18 cellular contexts compared by ENCODE assay signal in the genomic region with DNA sequence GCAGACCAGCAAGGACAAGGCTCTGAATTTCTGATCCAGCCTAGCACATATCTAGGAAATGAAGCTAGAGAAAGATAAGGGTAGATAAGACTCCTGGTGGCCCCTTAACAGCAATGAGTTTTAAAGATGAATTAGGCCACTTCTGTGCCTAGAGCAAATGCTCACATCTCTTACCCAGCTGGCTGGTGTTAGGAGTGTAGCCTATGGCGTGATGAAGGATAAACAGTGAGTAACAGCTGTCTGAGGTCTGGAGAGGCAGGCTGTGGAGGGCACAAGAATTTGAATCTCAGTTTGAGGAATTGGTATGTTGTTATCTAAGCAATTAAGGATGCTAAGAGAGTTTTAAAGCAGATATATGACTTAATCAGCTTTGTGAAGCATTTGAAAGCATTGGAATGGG.
DNase-seq lines count a peak whose midpoint lies in the region; ATAC-seq and TF ChIP-seq lines count a peak whose summit lies in the region.
"Had no signal": no experiment of that assay in that cellular context is flagged by ENCODE, and none has a peak within 500 bp of the region (broad histone marks: within the 10 kb centered on the region; RNA-seq: fewer than 3 reads in every experiment).

No MANE protein-coding gene starts in this region.

- peak overlapping the region in 1 of 3 experiments; percentile 0 for H3K4me3 Mint-ChIP-seq in nephron
- H3K4me3 Mint-ChIP-seq: CD14-positive monocyte; stimulated activated naive CD8-positive, alpha-beta T cell treated with anti-CD3 and anti-CD28 coated beads, Interleukin-15, amount 100 ng/mL, for 72 hours had no signal

- H3K36me3 Mint-ChIP-seq in nephron (ENCODE audit: low read depth): peaks cover 47% of the 10 kb centered on the region
- H3K36me3 Mint-ChIP-seq: activated naive CD4-positive, alpha-beta T cell treated with anti-CD3 and anti-CD28 coated beads, Interleukin-2, amount 50 U/mL, for 72 hours; CD14-positive monocyte had no signal

- TF ChIP-seq CTCF in nephron (IDR thresholded peaks at IDR 0.05; ENCODE audit: unreplicated experiment in 3 of 3): no peak

- peak overlapping the region; percentile 12 to 79 (median 63) for H3K27ac Mint-ChIP-seq in nephron
- H3K27ac Mint-ChIP-seq: activated naive CD4-positive, alpha-beta T cell treated with anti-CD3 and anti-CD28 coated beads, Interleukin-2, amount 50 U/mL, for 72 hours; CD14-positive monocyte; progenitor cell of endocrine pancreas; stimulated activated naive CD8-positive, alpha-beta T cell treated with anti-CD3 and anti-CD28 coated beads, Interleukin-15, amount 100 ng/mL, for 72 hours had no signal

- DNase-seq in Daoy (ENCODE audit: low read depth): peak; percentile 67
- DNase-seq in NCI-H524 (lab: John Stamatoyannopoulos, UW): peak; percentile 63 to 89
- DNase-seq in fibroblast of gingiva (ENCODE audit: low read depth): peak; percentile 20
- DNase-seq in HEK293T (ENCODE audit: extremely low spot score): no peak
- DNase-seq in SKM-1 (lab: John Stamatoyannopoulos, UW; ENCODE audit: unreplicated experiment): no peak
- DNase-seq in activated gamma-delta T cell treated with Interleukin-2 at 50 U/mL for 16 hours: no peak
- DNase-seq: activated CD4-positive, alpha-beta T cell treated with anti-CD3 and anti-CD28 coated beads for 1 hour; activated CD8-positive, alpha-beta memory T cell treated with anti-CD3 and anti-CD28 coated beads, Interleukin-2, amount 50 U/mL, for 4 hours; central memory CD4-positive, alpha-beta T cell; NCI-H1436; NCI-H69; Peyer's patch; stimulated activated naive CD8-positive, alpha-beta T cell treated with anti-CD3 and anti-CD28 coated beads, Interleukin-15, amount 100 ng/mL, for 72 hours had no signal

- POLR2A ChIA-PET in HEK293T (lab: Yijun Ruan, JAX): no interaction called here

- peaks cover 12% of the 10 kb centered on the region for H3K9me3 Mint-ChIP-seq in nephron
- H3K9me3 Mint-ChIP-seq: activated naive CD4-positive, alpha-beta T cell treated with anti-CD3 and anti-CD28 coated beads, Interleukin-2, amount 50 U/mL, for 72 hours had no signal

- ATAC-seq in HG02870 (IDR thresholded peaks at IDR 0.05; ENCODE audit: unreplicated experiment): no peak
- ATAC-seq: activated naive CD4-positive, alpha-beta T cell treated with anti-CD3 and anti-CD28 coated beads, Interleukin-2, amount 50 U/mL, for 72 hours; stimulated activated naive CD8-positive, alpha-beta T cell treated with anti-CD3 and anti-CD28 coated beads, Interleukin-15, amount 100 ng/mL, for 72 hours had no signal

- H3K27me3 Mint-ChIP-seq in nephron (ENCODE audit: low read depth): no peaks in the 10 kb centered on the region
- H3K27me3 Mint-ChIP-seq: progenitor cell of endocrine pancreas had no signal

- peaks cover 20% of the 10 kb centered on the region for H3K4me1 Mint-ChIP-seq in nephron
- H3K4me1 Mint-ChIP-seq: CD14-positive monocyte; stimulated activated naive CD8-positive, alpha-beta T cell treated with anti-CD3 and anti-CD28 coated beads, Interleukin-15, amount 100 ng/mL, for 72 hours had no signal

- CTCF ChIA-PET in HEK293T (lab: Yijun Ruan, JAX): no interaction called here

TF ChIP-seq in HEK293T, 16 proteins besides CTCF, POLR2A, EP300 and RAD21:
- TF ChIP-seq NFRKB (IDR thresholded peaks at IDR 0.05) (no peak), FOXA1 (IDR thresholded peaks at IDR 0.05) (no peak), BHLHE40 (IDR thresholded peaks at IDR 0.05; ENCODE audit: borderline replicate concordance) (no peak), ELF4 (IDR thresholded peaks at IDR 0.05) (no peak), ARNT (IDR thresholded peaks at IDR 0.05) (no peak), HDGF (IDR thresholded peaks at IDR 0.05; ENCODE audit: borderline replicate concordance) (no peak), SP1 (IDR thresholded peaks at IDR 0.05) (no peak), L3MBTL2 (conservative IDR thresholded peaks at IDR 0.05) (no peak), CTBP1 (IDR thresholded peaks at IDR 0.05; ENCODE audit: borderline replicate concordance) (no peak), ZNF384 (IDR thresholded peaks at IDR 0.05) (no peak), LEF1 (IDR thresholded peaks at IDR 0.05; ENCODE audit: borderline replicate concordance) (no peak), FOXK2 (IDR thresholded peaks at IDR 0.05) (no peak), FOXM1 (IDR thresholded peaks at IDR 0.05; ENCODE audit: borderline replicate concordance) (no peak), SUZ12 (IDR thresholded peaks at IDR 0.05) (no peak), TARDBP (IDR thresholded peaks at IDR 0.05) (no peak)
- TF ChIP-seq, protein P1, sequence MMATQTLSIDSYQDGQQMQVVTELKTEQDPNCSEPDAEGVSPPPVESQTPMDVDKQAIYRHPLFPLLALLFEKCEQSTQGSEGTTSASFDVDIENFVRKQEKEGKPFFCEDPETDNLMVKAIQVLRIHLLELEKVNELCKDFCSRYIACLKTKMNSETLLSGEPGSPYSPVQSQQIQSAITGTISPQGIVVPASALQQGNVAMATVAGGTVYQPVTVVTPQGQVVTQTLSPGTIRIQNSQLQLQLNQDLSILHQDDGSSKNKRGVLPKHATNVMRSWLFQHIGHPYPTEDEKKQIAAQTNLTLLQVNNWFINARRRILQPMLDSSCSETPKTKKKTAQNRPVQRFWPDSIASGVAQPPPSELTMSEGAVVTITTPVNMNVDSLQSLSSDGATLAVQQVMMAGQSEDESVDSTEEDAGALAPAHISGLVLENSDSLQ (IDR thresholded peaks at IDR 0.05): no peak

Comparison
In these comparisons a context has a peak if more than half of its experiments do, and no peak if none do; other contexts are left out.
1. DNase-seq: peak in Daoy (single experiment), NCI-H524 (2 of 2) and fibroblast of gingiva (single experiment); none in HEK293T (single experiment), SKM-1 (single experiment) and activated gamma-delta T cell treated with Interleukin-2 at 50 U/mL for 16 hours (single experiment).